Comparison of ENCODE assay signal across 14 cellular contexts in genomic region chr15:42800731-42801474, GRCh38.
A peak's percentile ranks its signal among the peaks of the same experiment; 100 is the strongest.
DNase-seq lines count a peak whose midpoint lies in the region; FAIRE-seq lines count a peak whose summit lies in the region.
"Had no signal": no experiment of that assay in that cellular context is flagged by ENCODE, and none has a peak within 500 bp of the region (broad histone marks: within the 10 kb centered on the region; RNA-seq: fewer than 3 reads in every experiment).

No MANE protein-coding gene starts in this region.

- no peaks in the 10 kb centered on the region for H3K27me3 Mint-ChIP-seq in activated naive CD4-positive, alpha-beta T cell treated with anti-CD3 and anti-CD28 coated beads for 36 hours (ENCODE audit: low read depth)
- H3K27me3 Mint-ChIP-seq: B cell; IgD-negative memory B cell; naive thymus-derived CD8-positive, alpha-beta T cell had no signal

- peak; percentile 13 for DNase-seq in activated naive CD4-positive, alpha-beta T cell treated with anti-CD3 and anti-CD28 coated beads for 36 hours
- DNase-seq in activated naive CD4-positive, alpha-beta T cell (lab: John Stamatoyannopoulos, UW) = no peak
- DNase-seq in NAMALWA (ENCODE audit: low spot score) (peak; percentile 24), ecto neural progenitor cell (ENCODE audit: low spot score) (peak; percentile 52), NCI-H2081 treated with DMSO at 0.1 percent for 48 hours (lab: John Stamatoyannopoulos, UW) (no peak), hepatic stellate cell (ENCODE audit: low spot score) (no peak), GM19239 (ENCODE audit: insufficient read length, low spot score) (no peak)
- DNase-seq in stimulated activated CD8-positive, alpha-beta memory T cell treated with anti-CD3 and anti-CD28 coated beads, Interleukin-4, amount 100 ng/mL, for 48 hours = peak; percentile 31
- DNase-seq: caudate nucleus had no signal

- H3K4me3 Mint-ChIP-seq in activated naive CD4-positive, alpha-beta T cell treated with anti-CD3 and anti-CD28 coated beads for 36 hours = no peak overlapping the region
- H3K4me3 Mint-ChIP-seq: B cell; IgD-negative memory B cell; naive thymus-derived CD8-positive, alpha-beta T cell had no signal

- H3K4me1 Mint-ChIP-seq in activated naive CD4-positive, alpha-beta T cell treated with anti-CD3 and anti-CD28 coated beads for 36 hours (ENCODE audit: low read depth) = peaks cover 3% of the 10 kb centered on the region
- H3K4me1 Mint-ChIP-seq: B cell had no signal

- H3K9me3 Mint-ChIP-seq in activated naive CD4-positive, alpha-beta T cell treated with anti-CD3 and anti-CD28 coated beads for 36 hours = no peaks in the 10 kb centered on the region
- H3K9me3 Mint-ChIP-seq: activated T-helper 2 cell treated with anti-CD3 and anti-CD28 coated beads, Interferon-gamma antibody, Interleukin-2, Interleukin-4, amounts not matched to agents 10 μg/mL and 5 μg/mL and 100 μg/mL, durations not matched to agents 14 hours and 24 hours and 36 hours; IgD-negative memory B cell; naive thymus-derived CD8-positive, alpha-beta T cell had no signal

- peaks cover 8% of the 10 kb centered on the region for H3K36me3 Mint-ChIP-seq in activated naive CD4-positive, alpha-beta T cell treated with anti-CD3 and anti-CD28 coated beads for 36 hours (ENCODE audit: low read depth)

- CTCF ChIA-PET in activated naive CD4-positive, alpha-beta T cell treated with anti-CD3 and anti-CD28 coated beads for 36 hours (lab: Charles Lee) = interaction anchor here (0.7 to 2.0 kb wide), 7 partner anchors 10 to 484 kb away, joined by 3 to 19 read pairs (median 4); no protein-coding TSS in a partner anchor

- intact Hi-C loops in activated naive CD4-positive, alpha-beta T cell treated with anti-CD3 and anti-CD28 coated beads for 36 hours (cut with micrococcal nuclease) = loop anchor here (1.0 kb wide), 1 partner anchor 125 kb away; no protein-coding TSS in a partner anchor

- H3K27ac Mint-ChIP-seq in activated naive CD4-positive, alpha-beta T cell treated with anti-CD3 and anti-CD28 coated beads for 36 hours = no peak overlapping the region
- H3K27ac Mint-ChIP-seq: activated T-helper 2 cell treated with anti-CD3 and anti-CD28 coated beads, Interferon-gamma antibody, Interleukin-2, Interleukin-4, amounts not matched to agents 10 μg/mL and 5 μg/mL and 100 μg/mL, durations not matched to agents 14 hours and 24 hours and 36 hours; B cell had no signal

- FAIRE-seq in GM19239 (lab: Jason Lieb, UNC) = no peak
- FAIRE-seq: TTC549 had no signal

Comparison
In these comparisons a context has a peak if more than half of its experiments do, and no peak if none do; other contexts are left out.
1. DNase-seq: peak in activated naive CD4-positive, alpha-beta T cell treated with anti-CD3 and anti-CD28 coated beads for 36 hours (single experiment), NAMALWA (single experiment), ecto neural progenitor cell (single experiment) and stimulated activated CD8-positive, alpha-beta memory T cell treated with anti-CD3 and anti-CD28 coated beads, Interleukin-4, amount 100 ng/mL, for 48 hours (single experiment); none in activated naive CD4-positive, alpha-beta T cell (0 of 4), NCI-H2081 treated with DMSO at 0.1 percent for 48 hours (single experiment), hepatic stellate cell (single experiment) and GM19239 (single experiment).